Comparison of ENCODE assay signal across 12 cellular contexts in genomic region chr10:77087406-77087805, GRCh38.
DNase-seq lines count a peak whose midpoint lies in the region; ATAC-seq and TF ChIP-seq lines count a peak whose summit lies in the region.
"Had no signal": no experiment of that assay in that cellular context is flagged by ENCODE, and none has a peak within 500 bp of the region (broad histone marks: within the 10 kb centered on the region; RNA-seq: fewer than 3 reads in every experiment).

No MANE protein-coding gene starts in this region.

- no peak for TF ChIP-seq CTCF in IMR-90 (conservative IDR thresholded peaks at IDR 0.05; ENCODE audit: low read depth, low read length)
- no peak for TF ChIP-seq CTCF in brain microvascular endothelial cell (IDR thresholded peaks at IDR 0.05; ENCODE audit: low read depth, low read length, missing control alignments)

- in situ Hi-C loops in IMR-90 (cut with MboI; ENCODE audit: low sequenced_read_pairs), result no loop called here
- in situ Hi-C loops in brain microvascular endothelial cell (cut with HindIII; ENCODE audit: low pct_ligation_motif_present, low sequenced_read_pairs), result no loop called here

- no peak overlapping the region for H2BK20ac ChIP-seq in IMR-90 (ENCODE audit: low read depth, low read length)

- DNase-seq in EH (ENCODE audit: low read depth) (peak; percentile 53), IMR-90 (peak; percentile 66), brain microvascular endothelial cell (peak; percentile 43), kidney tubule cell (ENCODE audit: low spot score) (peak; percentile 43), caudate nucleus (lab: John Stamatoyannopoulos, UW) (no peak), NOMO-1 treated with DMSO at 0.1 percent for 48 hours (lab: John Stamatoyannopoulos, UW; ENCODE audit: unreplicated experiment) (no peak), ureter (ENCODE audit: low spot score) (no peak)
- DNase-seq: CD8-positive, alpha-beta T cell; NCI-H2107; NCI-H345; NCI-H526 treated with DMSO at 0.1 percent for 48 hours; PC-9 had no signal

- H3K9me1 ChIP-seq in IMR-90 (ENCODE audit: insufficient read depth, low read length), result no peaks in the 10 kb centered on the region

- H2AK5ac ChIP-seq in IMR-90 (ENCODE audit: low read depth, low read length), result no peak overlapping the region

- POLR2A ChIA-PET in IMR-90 (lab: Charles Lee; ENCODE audit: unreplicated experiment), result no interaction called here

- H3K27ac ChIP-seq in IMR-90 (ENCODE audit: insufficient read depth, low read length) (no peak overlapping the region), brain microvascular endothelial cell (no peak overlapping the region), caudate nucleus (ENCODE audit: low read depth, low read length) (no peak overlapping the region)
- H3K27ac ChIP-seq: PC-9 had no signal

- H3K4me1 ChIP-seq in IMR-90 (ENCODE audit: control insufficient read depth, insufficient read depth, low read length), result no peaks in the 10 kb centered on the region

- H3K9ac ChIP-seq in IMR-90 (ENCODE audit: low read depth, low read length), result no peak overlapping the region

- no peak overlapping the region for H3K56ac ChIP-seq in IMR-90 (ENCODE audit: extremely low read depth, insufficient read depth, low read length)

- WGBS in IMR-90 (ENCODE audit: extremely low coverage in 2 of 2, insufficient read length in 1 of 2), 2 experiments, result no CpG with 5 or more reads among the region's 5 CpGs

- no peak for TF ChIP-seq POLR2A in IMR-90 (IDR thresholded peaks at IDR 0.05; ENCODE audit: low read depth, low read length)

- dilution Hi-C loops in IMR-90 (cut with HindIII; ENCODE audit: low sequenced_read_pairs, unreplicated experiment), result no loop called here

- H3K27me3 ChIP-seq in IMR-90 (ENCODE audit: control insufficient read depth, insufficient read depth, low read length), result no peaks in the 10 kb centered on the region
- no peaks in the 10 kb centered on the region for H3K27me3 ChIP-seq in brain microvascular endothelial cell (replicated peaks)

- no peak overlapping the region for H3K14ac ChIP-seq in IMR-90 (replicated peaks; ENCODE audit: low read depth, low read length)

- no peak overlapping the region for H3K4ac ChIP-seq in IMR-90 (ENCODE audit: low read depth, low read length)

- intact Hi-C loops in IMR-90 (cut with micrococcal nuclease), result no loop called here

- no TSS peak for BruUV-seq in IMR-90 (replicated peaks; lab: Mats Ljungman, UMichigan)

- H4K91ac ChIP-seq in IMR-90 (ENCODE audit: insufficient read depth, low read depth, low read length), result no peak overlapping the region

- no peak overlapping the region for H4K5ac ChIP-seq in IMR-90 (ENCODE audit: low read depth, low read length)

- no peak overlapping the region for H3K4me2 ChIP-seq in IMR-90 (ENCODE audit: low read depth, low read length)
- H3K4me2 ChIP-seq: PC-9 had no signal

- ATAC-seq in IMR-90 (ENCODE audit: low read depth), result peak; percentile 21; the same call in 1 of the 2 replicates
- ATAC-seq: CD8-positive, alpha-beta T cell had no signal

- CTCF ChIA-PET in IMR-90 (lab: Yijun Ruan, JAX), result no interaction called here

- no peak overlapping the region for H3K18ac ChIP-seq in IMR-90 (ENCODE audit: low read depth, low read length)

- no peak overlapping the region for H2AK9ac ChIP-seq in IMR-90 (replicated peaks; ENCODE audit: low read depth, low read length, poor library complexity)

- no peak overlapping the region for H3K23ac ChIP-seq in IMR-90 (ENCODE audit: low read depth, low read length)

- H2BK15ac ChIP-seq in IMR-90 (ENCODE audit: low read depth, low read length), result no peak overlapping the region

- H3K4me3 ChIP-seq in IMR-90 (ENCODE audit: insufficient read depth, low read depth, low read length), result no peak overlapping the region
- H3K4me3 ChIP-seq in brain microvascular endothelial cell (ENCODE audit: low read depth, low read length), result no peak overlapping the region
- H3K4me3 ChIP-seq: PC-9 had no signal

- H3K79me1 ChIP-seq in IMR-90 (ENCODE audit: low read depth in 1 of 2, low read length in 2 of 2), result no peaks in the 10 kb centered on the region

- no peak overlapping the region for H2BK120ac ChIP-seq in IMR-90 (ENCODE audit: low read depth, low read length)

- H2BK5ac ChIP-seq in IMR-90 (ENCODE audit: low read depth, low read length, poor library complexity, severe bottlenecking), result no peak overlapping the region

- no peaks in the 10 kb centered on the region for H4K20me1 ChIP-seq in IMR-90 (ENCODE audit: insufficient read depth, low read length)

- no peak overlapping the region for H2AFZ ChIP-seq in IMR-90 (replicated peaks; ENCODE audit: low read length, poor library complexity)
- H2AFZ ChIP-seq: PC-9 had no signal

- no peak for TF ChIP-seq RAD21 in IMR-90 (IDR thresholded peaks at IDR 0.05; ENCODE audit: low read length)

- no peaks in the 10 kb centered on the region for H3K9me3 ChIP-seq in IMR-90 (ENCODE audit: control insufficient read depth, insufficient read depth, low read length)

- H4K8ac ChIP-seq in IMR-90 (ENCODE audit: low read depth in 2 of 2, low read length in 2 of 2), result no peak overlapping the region

- H3K36me3 ChIP-seq in IMR-90 (ENCODE audit: control insufficient read depth, insufficient read depth, low read length) (no peaks in the 10 kb centered on the region), brain microvascular endothelial cell (replicated peaks) (no peaks in the 10 kb centered on the region)

TF ChIP-seq in IMR-90, 13 proteins besides CTCF, POLR2A, EP300 and RAD21:
- TF ChIP-seq USF2 (IDR thresholded peaks at IDR 0.05; ENCODE audit: low read depth, low read length) (no peak), BHLHE40 (IDR thresholded peaks at IDR 0.05; ENCODE audit: low read depth, low read length) (no peak), MXI1 (IDR thresholded peaks at IDR 0.05; ENCODE audit: borderline replicate concordance, low read depth, low read length) (no peak), MAFK (IDR thresholded peaks at IDR 0.05; ENCODE audit: low read depth, low read length) (no peak), MAZ (IDR thresholded peaks at IDR 0.05; ENCODE audit: borderline replicate concordance, low read depth, low read length) (no peak), ELK1 (IDR thresholded peaks at IDR 0.05; ENCODE audit: borderline replicate concordance, low read depth, low read length) (no peak), FOS (IDR thresholded peaks at IDR 0.05; ENCODE audit: low read depth, low read length) (no peak), RFX5 (IDR thresholded peaks at IDR 0.05; ENCODE audit: low read depth, low read length) (no peak)
TF ChIP-seq in IMR-90: peak in this region for 0.

Comparison
In these comparisons a context has a peak if more than half of its experiments do, and no peak if none do; other contexts are left out.
1. DNase-seq: peak in EH (single experiment), IMR-90 (single experiment), brain microvascular endothelial cell (single experiment) and kidney tubule cell (single experiment); none in caudate nucleus (0 of 61), NOMO-1 treated with DMSO at 0.1 percent for 48 hours (single experiment) and ureter (single experiment).